9 cellular contexts compared by ENCODE assay signal in genomic region chr11:96207459-96208449, GRCh38.
DNase-seq lines count a peak whose midpoint lies in the region; ATAC-seq and TF ChIP-seq lines count a peak whose summit lies in the region.
"Had no signal": no experiment of that assay in that cellular context is flagged by ENCODE, and none has a peak within 500 bp of the region (broad histone marks: within the 10 kb centered on the region; RNA-seq: fewer than 3 reads in every experiment).

No MANE protein-coding gene starts in this region.

- no peak overlapping the region for H3K4me3 Mint-ChIP-seq in brain
- no peak overlapping the region for H3K4me3 Mint-ChIP-seq in nephron

- H3K27me3 Mint-ChIP-seq in brain (no peaks in the 10 kb centered on the region), nephron (ENCODE audit: low read depth) (no peaks in the 10 kb centered on the region)

- intact Hi-C loops in tibial artery (cut with DNase I; ENCODE audit: low total_unique reads): no loop called here
- intact Hi-C loops in head of caudate nucleus (cut with DNase I): no loop called here

- H3K4me3 ChIP-seq in tibial artery: no peak overlapping the region
- H3K4me3 ChIP-seq: thoracic aorta had no signal

- H3K27me3 ChIP-seq in tibial artery: no peaks in the 10 kb centered on the region

- peak overlapping the region in 4 of 5 experiments; percentile 10 to 85 (median 26) for H3K27ac Mint-ChIP-seq in brain
- peak overlapping the region; percentile 77 to 93 (median 92) for H3K27ac Mint-ChIP-seq in nephron

- H3K9me3 Mint-ChIP-seq in brain (no peaks in the 10 kb centered on the region), nephron (no peaks in the 10 kb centered on the region)

- ATAC-seq in GM19351 (IDR thresholded peaks at IDR 0.05; ENCODE audit: unreplicated experiment): no peak

- no peaks in the 10 kb centered on the region for H3K36me3 ChIP-seq in tibial artery
- H3K36me3 ChIP-seq: thoracic aorta had no signal

- peak; percentile 71 for DNase-seq in DMS53 (lab: John Stamatoyannopoulos, UW)
- DNase-seq in LoVo (ENCODE audit: low spot score): peak; percentile 73
- DNase-seq in tibial artery: no peak
- no peak for DNase-seq in head of caudate nucleus
- DNase-seq in glomerular visceral epithelial cell (ENCODE audit: extremely low spot score): no peak

- H3K9me3 ChIP-seq in tibial artery: no peaks in the 10 kb centered on the region
- H3K9me3 ChIP-seq: thoracic aorta had no signal

- TF ChIP-seq CTCF in brain (conservative IDR thresholded peaks at IDR 0.05) (no peak), nephron (IDR thresholded peaks at IDR 0.05; ENCODE audit: unreplicated experiment in 3 of 3) (no peak), tibial artery (IDR thresholded peaks at IDR 0.05) (no peak)

- H3K4me1 Mint-ChIP-seq in brain (peaks cover 68% of the 10 kb centered on the region), nephron (peaks cover 42% of the 10 kb centered on the region)

- H3K4me1 ChIP-seq in tibial artery: peaks cover 0 to 31% (median 16%) of the 10 kb centered on the region in 4 donors

- H3K27ac ChIP-seq in tibial artery: peak overlapping the region in 1 of 2 donors; percentile 16

- H3K36me3 Mint-ChIP-seq in brain (no peaks in the 10 kb centered on the region), nephron (ENCODE audit: low read depth) (no peaks in the 10 kb centered on the region)

Comparison
In these comparisons a context has a peak if more than half of its experiments do, and no peak if none do; other contexts are left out.
1. DNase-seq: peak in DMS53 (single experiment) and LoVo (single experiment); none in tibial artery (0 of 2), head of caudate nucleus (0 of 42) and glomerular visceral epithelial cell (single experiment).